ENCODE assay signal across 37 cellular contexts in the genomic region with DNA sequence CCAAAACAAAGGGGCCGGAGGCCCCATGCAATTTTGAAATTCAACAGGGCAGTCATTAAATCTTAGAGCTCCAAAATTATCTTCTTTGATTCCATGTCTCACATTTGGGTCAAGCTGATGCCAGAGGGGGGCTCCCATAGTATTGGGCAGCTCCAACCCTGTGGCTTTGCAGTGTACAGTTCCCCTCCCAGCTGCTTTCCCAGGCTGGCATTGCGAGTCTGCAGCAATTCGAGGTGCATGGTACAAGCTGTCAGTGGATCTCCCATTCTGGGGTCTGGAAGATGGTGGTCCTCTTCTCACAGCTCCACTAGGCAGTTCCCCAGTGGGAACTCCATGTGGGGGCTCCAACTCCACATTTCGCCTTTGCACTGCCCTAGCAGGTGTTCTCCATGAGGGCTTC.
"Had no signal": no experiment of that assay in that cellular context is flagged by ENCODE, and none has a peak within 500 bp of the region (broad histone marks: within the 10 kb centered on the region; RNA-seq: fewer than 3 reads in every experiment).

No MANE protein-coding gene starts in this region.

- FAIRE-seq: astrocyte, TTC549 had no signal

- H3K27ac ChIP-seq: adrenal gland, body of pancreas, brain microvascular endothelial cell, breast epithelium, VCaP had no signal

- DNase-seq: activated B cell treated with CpG ODN at 0.5 μM for 24 hours; activated CD4-positive, alpha-beta memory T cell treated with anti-CD3 and anti-CD28 coated beads for 36 hours; activated CD4-positive, alpha-beta T cell treated with anti-CD3 and anti-CD28 coated beads for 4 hours; activated CD4-positive, alpha-beta T cell treated with anti-CD3 and anti-CD28 coated beads, Interleukin-2, amount 10 ng/mL, durations not matched to agents 24 days and 14 days; activated CD4-positive, alpha-beta T cell treated with anti-CD3 and anti-CD28 coated beads, Interleukin-2, amount 50 U/mL, for 1 hour; activated CD4-positive, alpha-beta T cell treated with anti-CD3 and anti-CD28 coated beads, Interleukin-2, amount 50 U/mL, for 4 hours; activated CD4-positive, CD25-positive, alpha-beta regulatory T cell treated with anti-CD3 and anti-CD28 coated beads, Interleukin-2, amount 50 U/mL, for 72 hours; activated CD8-positive, alpha-beta memory T cell treated with anti-CD3 and anti-CD28 coated beads, Interleukin-2, amount 50 U/mL, for 4 hours; activated CD8-positive, alpha-beta T cell treated with anti-CD3 and anti-CD28 coated beads for 36 hours; activated effector memory CD4-positive, alpha-beta T cell treated with anti-CD3 and anti-CD28 coated beads, Interleukin-2, amount 50 U/mL, for 16 hours; activated gamma-delta T cell treated with Interleukin-2 at 50 U/mL for 16 hours; activated naive CD4-positive, alpha-beta T cell; activated naive CD4-positive, alpha-beta T cell treated with anti-CD3 and anti-CD28 coated beads for 36 hours; activated naive CD4-positive, alpha-beta T cell treated with anti-CD3 and anti-CD28 coated beads, Interleukin-2, amount 50 U/mL, for 16 hours; activated naive CD8-positive, alpha-beta T cell treated with anti-CD3 and anti-CD28 coated beads for 36 hours; activated T-cell treated with anti-CD3 and anti-CD28 coated beads for 4 hours; activated T-cell treated with anti-CD3 and anti-CD28 coated beads, Interleukin-2, amount 50 U/mL, for 1 hour; activated T-cell treated with anti-CD3 and anti-CD28 coated beads, Interleukin-2, amount 50 U/mL, for 4 hours; activated T-cell treated with anti-CD3 and anti-CD28 coated beads, Interleukin-2, amount 50 U/mL, for 72 hours; adrenal gland; amniotic stem cell; aorta; body of pancreas; brain microvascular endothelial cell; central memory CD4-positive, alpha-beta T cell; T-helper 1 cell; T-helper 2 cell; T-helper 9 cell had no signal

- H3K4me3 Mint-ChIP-seq: activated B cell treated with CpG ODN at 0.5 μM for 24 hours; activated CD4-positive, alpha-beta memory T cell treated with anti-CD3 and anti-CD28 coated beads for 36 hours; activated CD4-positive, alpha-beta T cell treated with anti-CD3 and anti-CD28 coated beads, Interleukin-2, amount 10 ng/mL, durations not matched to agents 24 days and 14 days; activated CD8-positive, alpha-beta T cell treated with anti-CD3 and anti-CD28 coated beads for 36 hours; activated naive CD4-positive, alpha-beta T cell treated with anti-CD3 and anti-CD28 coated beads for 36 hours; activated naive CD8-positive, alpha-beta T cell treated with anti-CD3 and anti-CD28 coated beads for 36 hours; activated T-cell treated with anti-CD3 and anti-CD28 coated beads, Interleukin-2, amount 50 U/mL, for 4 hours; activated T-cell treated with anti-CD3 and anti-CD28 coated beads, Interleukin-2, amount 50 U/mL, for 72 hours; activated T-helper 1 cell treated with anti-CD3 and anti-CD28 coated beads, Interleukin-12 subunit alpha, Interleukin-12 subunit beta, Interleukin-2, Interleukin-4 antibody, amounts not matched to agents 30 ng/mL and 10 ng/mL and 1 ng/mL, durations not matched to agents 14 hours and 24 hours and 36 hours; activated T-helper 17 cell treated with anti-CD3 and anti-CD28 coated beads, Interleukin-2, amount 50 U/mL, for 72 hours; T-helper 1 cell treated with Interleukin-12 subunit alpha and Interleukin-12 subunit beta and Interleukin-4 antibody, amounts not matched to agents 30 μg/mL and 1 μg/mL, for 36 hours; T-helper 2 cell treated with Interferon-gamma antibody and Interleukin-4, amounts not matched to agents 5 μg/mL and 100 μg/mL, for 36 hours had no signal

- H3K4me3 ChIP-seq: adrenal gland, body of pancreas, breast epithelium had no signal

- H3K9me3 ChIP-seq: adrenal gland had no signal

- H3K4me1 ChIP-seq: adrenal gland, body of pancreas, breast epithelium had no signal

- H3K27me3 Mint-ChIP-seq: activated B cell treated with CpG ODN at 0.5 μM for 24 hours had no signal

- H3K4me1 Mint-ChIP-seq: activated CD4-positive, alpha-beta T cell treated with anti-CD3 and anti-CD28 coated beads, Interleukin-2, amount 10 ng/mL, durations not matched to agents 24 days and 14 days; activated T-helper 17 cell treated with anti-CD3 and anti-CD28 coated beads, Interleukin-2, amount 50 U/mL, for 72 hours had no signal

- H3K27me3 ChIP-seq: adrenal gland, body of pancreas, brain microvascular endothelial cell, breast epithelium had no signal

- H3K27ac Mint-ChIP-seq: activated B cell treated with CpG ODN at 0.5 μM for 24 hours; activated CD4-positive, alpha-beta memory T cell treated with anti-CD3 and anti-CD28 coated beads for 36 hours; activated CD4-positive, alpha-beta T cell treated with anti-CD3 and anti-CD28 coated beads, Interleukin-2, amount 10 ng/mL, durations not matched to agents 24 days and 14 days; activated CD8-positive, alpha-beta T cell treated with anti-CD3 and anti-CD28 coated beads for 36 hours; activated naive CD4-positive, alpha-beta T cell treated with anti-CD3 and anti-CD28 coated beads for 36 hours; activated naive CD4-positive, alpha-beta T cell treated with anti-CD3 and anti-CD28 coated beads, Interleukin-2, amount 50 U/mL, for 72 hours; activated naive CD8-positive, alpha-beta T cell treated with anti-CD3 and anti-CD28 coated beads for 36 hours; activated T-cell treated with anti-CD3 and anti-CD28 coated beads, Interleukin-2, amount 50 U/mL, for 72 hours; activated T-helper 1 cell treated with anti-CD3 and anti-CD28 coated beads, Interleukin-12 subunit alpha, Interleukin-12 subunit beta, Interleukin-2, Interleukin-4 antibody, amounts not matched to agents 30 ng/mL and 10 ng/mL and 1 ng/mL, durations not matched to agents 14 hours and 24 hours and 36 hours; activated T-helper 17 cell treated with anti-CD3 and anti-CD28 coated beads, Interleukin-2, amount 50 U/mL, for 72 hours; T-helper 1 cell treated with Interleukin-12 subunit alpha and Interleukin-12 subunit beta and Interleukin-4 antibody, amounts not matched to agents 30 μg/mL and 1 μg/mL, for 36 hours; T-helper 2 cell treated with Interferon-gamma antibody and Interleukin-4, amounts not matched to agents 5 μg/mL and 100 μg/mL, for 36 hours had no signal

- H3K36me3 ChIP-seq: adrenal gland, brain microvascular endothelial cell, breast epithelium had no signal

- ATAC-seq: activated CD8-positive, alpha-beta T cell treated with anti-CD3 and anti-CD28 coated beads for 36 hours; activated naive CD4-positive, alpha-beta T cell treated with anti-CD3 and anti-CD28 coated beads, Interleukin-2, amount 50 U/mL, for 72 hours; activated T-cell treated with anti-CD3 and anti-CD28 coated beads, Interleukin-2, amount 50 U/mL, for 4 hours; activated T-cell treated with anti-CD3 and anti-CD28 coated beads, Interleukin-2, amount 50 U/mL, for 72 hours; activated T-helper 17 cell treated with anti-CD3 and anti-CD28 coated beads, Interleukin-2, amount 50 U/mL, for 72 hours; body of pancreas had no signal

- H3K36me3 Mint-ChIP-seq: activated CD4-positive, alpha-beta memory T cell treated with anti-CD3 and anti-CD28 coated beads for 36 hours had no signal
